Comparison of ENCODE assay signal across 1 cellular context in genomic region chr14:37223947-37224474, GRCh38.
TF ChIP-seq lines count a peak whose summit lies in the region.

No MANE protein-coding gene starts in this region.

TF ChIP-seq in K562, 482 proteins besides CTCF, POLR2A, EP300 and RAD21 (continued from another document):
- TF ChIP-seq ZNF518B (CRISPR knock-in tag; IDR thresholded peaks at IDR 0.05) (no peak), ZNF121 (CRISPR knock-in tag; conservative IDR thresholded peaks at IDR 0.05) (peak; percentile 69)
